Comparison of ENCODE assay signal across 18 cellular contexts in genomic region chr7:95598511-95598910, GRCh38. TPM values are rescaled to one million over a fixed set of nuclear protein-coding genes. Genes with fewer than 3 reads are reported as not detected.
DNase-seq lines count a peak whose midpoint lies in the region; ATAC-seq and TF ChIP-seq lines count a peak whose summit lies in the region.
"Had no signal": no experiment of that assay in that cellular context is flagged by ENCODE, and none has a peak within 500 bp of the region (broad histone marks: within the 10 kb centered on the region; RNA-seq: fewer than 3 reads in every experiment).

No MANE protein-coding gene starts in this region.

- intact Hi-C loops in heart right ventricle (cut with DNase I) = loop anchor here in 8 of 10 donors (5.0 to 10.0 kb wide), 4 partner anchors 46 to 86 kb away; no protein-coding TSS in a partner anchor
- intact Hi-C loops in left ventricle myocardium superior (cut with micrococcal nuclease) = loop anchor here (5.0 kb wide), 2 partner anchors 51 to 84 kb away; no protein-coding TSS in a partner anchor
- intact Hi-C loops in esophagus squamous epithelium (cut with DNase I) = no loop called here
- intact Hi-C loops in psoas muscle (cut with DNase I) = loop anchor here (2.0 to 5.0 kb wide), 2 partner anchors 51 to 54 kb away; no protein-coding TSS in a partner anchor
- intact Hi-C loops in transverse colon (cut with DNase I; ENCODE audit: low total_unique reads) = loop anchor here (5.0 to 10.0 kb wide), 2 partner anchors 51 to 86 kb away; no protein-coding TSS in a partner anchor

- in situ Hi-C loops in transverse colon (cut with MboI; ENCODE audit: low pct_ligation_motif_present in 1 of 4, low pct_unique_long_range_greater_than_20kb in 1 of 4, low sequenced_read_pairs in 3 of 4) = no loop called here

- DNase-seq in heart right ventricle = no peak
- no peak for DNase-seq in left ventricle myocardium superior
- no peak for DNase-seq in esophagus squamous epithelium (lab: John Stamatoyannopoulos, UW)
- DNase-seq in psoas muscle = no peak
- no peak for DNase-seq in transverse colon
- no peak for DNase-seq in pons (ENCODE audit: low spot score)
- DNase-seq: CD4-positive, CD25-positive, alpha-beta regulatory T cell; EL; GOT3; NCI-H146; NCI-H2081; NCI-H510A; NCI-H82 had no signal

- H3K4me3 ChIP-seq in heart right ventricle (no peak overlapping the region), esophagus squamous epithelium (no peak overlapping the region), psoas muscle (peak overlapping the region; percentile 14), transverse colon (no peak overlapping the region)

- TF ChIP-seq CTCF in heart right ventricle (IDR thresholded peaks at IDR 0.05) = no peak
- TF ChIP-seq CTCF in esophagus squamous epithelium (IDR thresholded peaks at IDR 0.05) = no peak
- TF ChIP-seq CTCF in psoas muscle (IDR thresholded peaks at IDR 0.05) = no peak
- no peak for TF ChIP-seq CTCF in transverse colon (IDR thresholded peaks at IDR 0.05)

- TF ChIP-seq EP300 in transverse colon (IDR thresholded peaks at IDR 0.05; ENCODE audit: low read depth) = no peak

- H3K9me3 ChIP-seq in heart right ventricle = no peaks in the 10 kb centered on the region
- no peaks in the 10 kb centered on the region for H3K9me3 ChIP-seq in esophagus squamous epithelium
- H3K9me3 ChIP-seq in psoas muscle = no peaks in the 10 kb centered on the region
- no peaks in the 10 kb centered on the region for H3K9me3 ChIP-seq in transverse colon

- H3K27ac ChIP-seq in heart right ventricle (peak overlapping the region in 8 of 10 donors; percentile 89 to 99 (median 94)), esophagus squamous epithelium (peak overlapping the region in 3 of 4 donors; percentile 93 to 98 (median 94)), psoas muscle (peak overlapping the region; percentile 98), transverse colon (peak overlapping the region; percentile 95 to 96 (median 96))
- H3K27ac ChIP-seq: KMS-11 had no signal

- H3K4me1 ChIP-seq in heart right ventricle (peaks cover 0 to 60% (median 31%) of the 10 kb centered on the region in 9 donors), esophagus squamous epithelium (peaks cover 0 to 15% (median 5%) of the 10 kb centered on the region in 3 donors), psoas muscle (peaks cover 28% of the 10 kb centered on the region), transverse colon (peaks cover 0 to 14% (median 12%) of the 10 kb centered on the region in 4 donors)

- no peaks in the 10 kb centered on the region for H3K27me3 ChIP-seq in heart right ventricle
- no peaks in the 10 kb centered on the region for H3K27me3 ChIP-seq in esophagus squamous epithelium
- no peaks in the 10 kb centered on the region for H3K27me3 ChIP-seq in psoas muscle (ENCODE audit: insufficient read depth in 3 of 3, low read length in 2 of 3)
- no peaks in the 10 kb centered on the region for H3K27me3 ChIP-seq in transverse colon

- TF ChIP-seq POLR2A in esophagus squamous epithelium (IDR thresholded peaks at IDR 0.05) = no peak
- TF ChIP-seq POLR2A in transverse colon (IDR thresholded peaks at IDR 0.05) = no peak

- 42 to 47% methylated on average over 1 of the region's 1 CpG for WGBS in heart right ventricle, 2 donors
- WGBS in esophagus squamous epithelium, 2 donors = 18 to 55% methylated on average over 1 of the region's 1 CpG
- WGBS in psoas muscle, 3 donors = 19 to 33% (median 28%) methylated on average over 1 of the region's 1 CpG
- 40 to 60% methylated on average over 1 of the region's 1 CpG for WGBS in transverse colon (ENCODE audit: low coverage in 1 of 2), 2 donors

- no peak for ATAC-seq in heart right ventricle
- no peak for ATAC-seq in left ventricle myocardium superior
- no peak for ATAC-seq in psoas muscle
- ATAC-seq in GM18502 (IDR thresholded peaks at IDR 0.05; ENCODE audit: poor library complexity, unreplicated experiment) = no peak
- no peak for ATAC-seq in HG02970 (IDR thresholded peaks at IDR 0.05; ENCODE audit: low FRiP score, unreplicated experiment)
- ATAC-seq: Panc1 had no signal

- H3K36me3 ChIP-seq in heart right ventricle (peaks cover 0 to 16% (median 8%) of the 10 kb centered on the region in 9 donors), esophagus squamous epithelium (peaks cover 0 to 9% (median 3%) of the 10 kb centered on the region in 3 donors), psoas muscle (ENCODE audit: insufficient read depth in 1 of 2, low read depth in 1 of 2) (peaks cover 2 to 18% of the 10 kb centered on the region in 2 donors), transverse colon (peaks cover 0 to 10% (median 7%) of the 10 kb centered on the region in 4 donors)

RNA-seq across cellular contexts. Expression of gene PDK4, which starts 2.2 kb away (rescaled TPM):
- total RNA-seq in heart right ventricle = 1,000 to 10,000 TPM in 3 of 10 donors, 100 to 1,000 TPM in 5, 10 to 100 TPM in 2; 63.0 to 2,183 (median 269) TPM
- 100 to 1,000 TPM; 114 to 369 TPM for polyA plus RNA-seq in heart right ventricle
- 289 TPM for total RNA-seq in left ventricle myocardium superior
- total RNA-seq in esophagus squamous epithelium = 100 to 1,000 TPM in 2 of 4 donors, 1 to 10 TPM in 2; 4.1 to 129 (median 64.6) TPM
- 1,000 to 10,000 TPM in 2 of 4 donors, 100 to 1,000 TPM in 2; 386 to 3,046 (median 1,769) TPM for total RNA-seq in psoas muscle
- 1,000 to 10,000 TPM in 2 of 3 donors, 100 to 1,000 TPM in 1; 174 to 2,971 (median 2,751) TPM for polyA plus RNA-seq in psoas muscle
- total RNA-seq in transverse colon = 100 to 1,000 TPM; 134 to 510 (median 273) TPM
- total RNA-seq: A673; CD4-positive, CD25-positive, alpha-beta regulatory T cell had no signal
- polyA plus RNA-seq: CD4-positive, CD25-positive, alpha-beta regulatory T cell had no signal
